8 cellular contexts compared by ENCODE assay signal in genomic region chr1:84996846-84997666, GRCh38. TPM values are rescaled to one million over a fixed set of nuclear protein-coding genes. Genes with fewer than 3 reads are reported as not detected.
DNase-seq lines count a peak whose midpoint lies in the region; ATAC-seq, FAIRE-seq and TF ChIP-seq lines count a peak whose summit lies in the region.

Gene MCOLN2, minus strand, starts transcription at chr1:84997113. Its CDS starts 241 bp downstream, at chr1:84996872.

- H3K36me3 Mint-ChIP-seq in CD4-positive, CD25-positive, alpha-beta regulatory T cell, result no peaks in the 10 kb centered on the region

- H3K4me3 Mint-ChIP-seq in CD4-positive, CD25-positive, alpha-beta regulatory T cell, result peak within 1 kb of the TSS; percentile 70 to 89 (median 87)

- no peak within 1 kb of the TSS for H3K27ac ChIP-seq in CD4-positive, CD25-positive, alpha-beta regulatory T cell (ENCODE audit: insufficient read depth, low read length, poor library complexity, severe bottlenecking)
- H3K27ac ChIP-seq in OCI-LY3 (ENCODE audit: low read length) (peak within 1 kb of the TSS; percentile 100), rectal smooth muscle tissue (ENCODE audit: low read depth, low read length) (no peak within 1 kb of the TSS)

- peak; percentile 26 to 51 (median 38) for DNase-seq in CD4-positive, CD25-positive, alpha-beta regulatory T cell
- DNase-seq in activated naive CD4-positive, alpha-beta T cell (lab: John Stamatoyannopoulos, UW), result peak in 3 of 4 experiments; percentile 9 to 42 (median 14)
- DNase-seq in left cardiac atrium (peak; percentile 48), RCC 7860 (ENCODE audit: low spot score) (no peak)

- FAIRE-seq in RCC 7860 (lab: Jason Lieb, UNC), result no peak

- peaks cover 3% of the 10 kb centered on the region for H4K20me1 ChIP-seq in OCI-LY3 (ENCODE audit: insufficient read depth, low read length)

- intact Hi-C loops in left cardiac atrium (cut with DNase I), result no loop called here

- peak; percentile 18; the same call in 1 of the 2 replicates for TF ChIP-seq CTCF in OCI-LY3 (IDR thresholded peaks at IDR 0.05; ENCODE audit: low read depth, low read length)

- H3K9ac ChIP-seq in OCI-LY3 (ENCODE audit: low read length) (peak within 1 kb of the TSS; percentile 99), rectal smooth muscle tissue (ENCODE audit: low read length) (no peak within 1 kb of the TSS)

- peak within 1 kb of the TSS; percentile 80 for H3K4me2 ChIP-seq in OCI-LY3 (ENCODE audit: low read length)

- H3K9me3 ChIP-seq in CD4-positive, CD25-positive, alpha-beta regulatory T cell (ENCODE audit: control insufficient read depth in 2 of 2, low read length in 2 of 2), result no peaks in the 10 kb centered on the region
- no peaks in the 10 kb centered on the region for H3K9me3 ChIP-seq in OCI-LY3 (ENCODE audit: insufficient read depth, low read length)

- H3K27me3 ChIP-seq in CD4-positive, CD25-positive, alpha-beta regulatory T cell (ENCODE audit: control insufficient read depth, insufficient read depth, low read length), result peaks cover 34% of the 10 kb centered on the region
- H3K27me3 ChIP-seq in OCI-LY3 (ENCODE audit: low read depth, low read length), result 0 out of 2 replicates have a peak, but pooled peaks cover 2% of the 10 kb centered on the region
- H3K27me3 ChIP-seq in rectal smooth muscle tissue (ENCODE audit: control insufficient read depth, insufficient read depth, low read length), result peaks cover 3% of the 10 kb centered on the region

- peak; percentile 59 to 74 for ATAC-seq in CD4-positive, CD25-positive, alpha-beta regulatory T cell (ENCODE audit: low read depth in 2 of 2)
- ATAC-seq in GM19023 (IDR thresholded peaks at IDR 0.05; ENCODE audit: unreplicated experiment) (peak; percentile 51), HG03159 (IDR thresholded peaks at IDR 0.05; ENCODE audit: unreplicated experiment) (peak; percentile 48), left cardiac atrium (peak; percentile 92 to 97)

- 0 out of 2 replicates have a peak within 1 kb of the TSS, but pooled peaks have one; percentile 32 for H2AFZ ChIP-seq in OCI-LY3 (ENCODE audit: low read depth, low read length)

- H3K27ac Mint-ChIP-seq in CD4-positive, CD25-positive, alpha-beta regulatory T cell, result peak within 1 kb of the TSS in 2 of 3 donors; percentile 6 to 52

- peak within 1 kb of the TSS; percentile 65 for H3K4me3 ChIP-seq in CD4-positive, CD25-positive, alpha-beta regulatory T cell (ENCODE audit: low read depth, low read length)
- peak within 1 kb of the TSS; percentile 97 for H3K4me3 ChIP-seq in OCI-LY3 (ENCODE audit: low read length)
- H3K4me3 ChIP-seq in rectal smooth muscle tissue (ENCODE audit: low read length), result peak within 1 kb of the TSS; percentile 64

- peaks cover 18% of the 10 kb centered on the region for H3K4me1 ChIP-seq in CD4-positive, CD25-positive, alpha-beta regulatory T cell (ENCODE audit: control insufficient read depth, insufficient read depth, low read length, poor library complexity, severe bottlenecking)
- peaks cover 35% of the 10 kb centered on the region for H3K4me1 ChIP-seq in OCI-LY3 (ENCODE audit: low read length)
- peaks cover 4% of the 10 kb centered on the region for H3K4me1 ChIP-seq in rectal smooth muscle tissue (ENCODE audit: control insufficient read depth, insufficient read depth, low read length)

- peaks cover 48% of the 10 kb centered on the region for H3K79me2 ChIP-seq in OCI-LY3 (ENCODE audit: low read length)

- peaks cover 0 to 2% (median 0%) of the 10 kb centered on the region in 7 donors for H3K9me3 Mint-ChIP-seq in CD4-positive, CD25-positive, alpha-beta regulatory T cell

- peaks cover 0 to 18% (median 13%) of the 10 kb centered on the region in 4 donors for H3K4me1 Mint-ChIP-seq in CD4-positive, CD25-positive, alpha-beta regulatory T cell

- no peaks in the 10 kb centered on the region for H3K36me3 ChIP-seq in CD4-positive, CD25-positive, alpha-beta regulatory T cell (ENCODE audit: control insufficient read depth, insufficient read depth, low read length)
- H3K36me3 ChIP-seq in OCI-LY3 (replicated peaks; ENCODE audit: low read depth, low read length) (peaks cover 20% of the 10 kb centered on the region), rectal smooth muscle tissue (ENCODE audit: control insufficient read depth, insufficient read depth, low read length) (no peaks in the 10 kb centered on the region)

- peaks cover 74% of the 10 kb centered on the region for H3K27me3 Mint-ChIP-seq in CD4-positive, CD25-positive, alpha-beta regulatory T cell

RNA-seq across cellular contexts. Expression of gene MCOLN2, which starts in this region (rescaled TPM):
- 6.4 TPM for total RNA-seq in CD4-positive, CD25-positive, alpha-beta regulatory T cell
- under 1 TPM in 3 of 4 donors, not detected in 1; 0.47 to 0.69 (median 0.60) TPM for polyA plus RNA-seq in CD4-positive, CD25-positive, alpha-beta regulatory T cell
- total RNA-seq in left cardiac atrium, result 1 to 10 TPM in 1 of 2 donors, under 1 TPM in 1; 0.62 to 1.0 TPM
